In genomic region chr2:100882645-100883613, GRCh38 we compare ENCODE assay signal across 10 cellular contexts.
A peak's percentile ranks its signal among the peaks of the same experiment; 100 is the strongest.
DNase-seq lines count a peak whose midpoint lies in the region; ATAC-seq, FAIRE-seq and TF ChIP-seq lines count a peak whose summit lies in the region.
"Had no signal": no experiment of that assay in that cellular context is flagged by ENCODE, and none has a peak within 500 bp of the region (broad histone marks: within the 10 kb centered on the region; RNA-seq: fewer than 3 reads in every experiment).

No MANE protein-coding gene starts in this region.

- TF ChIP-seq CTCF in astrocyte (IDR thresholded peaks at IDR 0.05; ENCODE audit: insufficient read depth, low read depth, low read length), result no peak
- no peak for TF ChIP-seq CTCF in dorsolateral prefrontal cortex (IDR thresholded peaks at IDR 0.05 in 54 of 56, conservative IDR thresholded peaks at IDR 0.05 in 2 of 56; ENCODE audit: low read depth in 1 of 56, partially characterized antibody in 56 of 56)

- no peaks in the 10 kb centered on the region for H3K79me2 ChIP-seq in astrocyte (ENCODE audit: insufficient read depth, low read length)

- H3K9me3 ChIP-seq in astrocyte (ENCODE audit: insufficient read depth, low read depth, low read length), result no peaks in the 10 kb centered on the region
- H3K9me3 ChIP-seq in mesenchymal stem cell (ENCODE audit: control insufficient read depth, low read length), result no peaks in the 10 kb centered on the region

- H3K27ac Mint-ChIP-seq in astrocyte (ENCODE audit: unreplicated experiment), result no peak overlapping the region
- H3K27ac Mint-ChIP-seq: activated B cell treated with CpG ODN at 0.5 μM for 24 hours had no signal

- WGBS in mesenchymal stem cell, result 89% methylated on average over 11 of the region's 11 CpGs

- peaks cover 7% of the 10 kb centered on the region for H3K4me1 Mint-ChIP-seq in astrocyte (ENCODE audit: low read depth, unreplicated experiment)
- H3K4me1 Mint-ChIP-seq: activated B cell treated with CpG ODN at 0.5 μM for 24 hours had no signal

- H3K27ac ChIP-seq in astrocyte (ENCODE audit: low read depth, low read length), result no peak overlapping the region
- no peak overlapping the region for H3K27ac ChIP-seq in mesenchymal stem cell (ENCODE audit: low read length, poor library complexity, severe bottlenecking)
- H3K27ac ChIP-seq in dorsolateral prefrontal cortex, result no peak overlapping the region
- no peak overlapping the region for H3K27ac ChIP-seq in caudate nucleus (ENCODE audit: low read depth, low read length)

- H3K4me2 ChIP-seq in astrocyte (ENCODE audit: low read length), result no peak overlapping the region
- no peak overlapping the region for H3K4me2 ChIP-seq in mesenchymal stem cell (ENCODE audit: low read length, poor library complexity, severe bottlenecking)

- H3K4me3 ChIP-seq in astrocyte (ENCODE audit: insufficient read depth, low read depth, low read length) (no peak overlapping the region), mesenchymal stem cell (ENCODE audit: insufficient read depth in 1 of 2, low read depth in 1 of 2, low read length in 2 of 2) (no peak overlapping the region), dorsolateral prefrontal cortex (no peak overlapping the region)

- H2BK5ac ChIP-seq in mesenchymal stem cell (ENCODE audit: low read depth, low read length, poor library complexity, severe bottlenecking), result no peak overlapping the region

- FAIRE-seq in astrocyte (lab: Jason Lieb, UNC), result no peak

- no peak overlapping the region for H4K91ac ChIP-seq in mesenchymal stem cell (ENCODE audit: low read length)

- H3K36me3 ChIP-seq in astrocyte (ENCODE audit: insufficient read depth, low read length), result no peaks in the 10 kb centered on the region
- H3K36me3 ChIP-seq in mesenchymal stem cell (ENCODE audit: control insufficient read depth in 1 of 2, insufficient read depth in 2 of 2, low read depth in 1 of 2, low read length in 2 of 2), result no peaks in the 10 kb centered on the region

- H2AK5ac ChIP-seq in mesenchymal stem cell (ENCODE audit: low read length, severe bottlenecking), result no peak overlapping the region

- H2AFZ ChIP-seq in astrocyte (ENCODE audit: low read depth, low read length) (no peak overlapping the region), mesenchymal stem cell (ENCODE audit: low read depth, low read length) (no peak overlapping the region)

- peaks cover 13% of the 10 kb centered on the region for H4K20me1 ChIP-seq in astrocyte (ENCODE audit: insufficient read depth, low read length)

- peak overlapping the region in 1 of 2 experiments; percentile 55 for H3K4ac ChIP-seq in mesenchymal stem cell (ENCODE audit: low read depth in 1 of 2, low read length in 2 of 2)

- H3K79me1 ChIP-seq in mesenchymal stem cell (replicated peaks; ENCODE audit: low read length, poor library complexity, severe bottlenecking), result no peaks in the 10 kb centered on the region

- no peak overlapping the region for H3K9ac ChIP-seq in astrocyte (ENCODE audit: low read length)
- no peak overlapping the region for H3K9ac ChIP-seq in mesenchymal stem cell (ENCODE audit: low read length)

- H4K8ac ChIP-seq in mesenchymal stem cell (ENCODE audit: low read length), result peak overlapping the region; percentile 66

- no peak overlapping the region for H2BK15ac ChIP-seq in mesenchymal stem cell (ENCODE audit: low read depth, poor library complexity, severe bottlenecking)

- no peaks in the 10 kb centered on the region for H3K36me3 Mint-ChIP-seq in astrocyte (ENCODE audit: low read depth, unreplicated experiment)

- intact Hi-C loops in dorsolateral prefrontal cortex (cut with DNase I), result no loop called here

- peak; percentile 69 for ATAC-seq in HG02852 (IDR thresholded peaks at IDR 0.05; ENCODE audit: unreplicated experiment)
- no peak for ATAC-seq in HG03135 (IDR thresholded peaks at IDR 0.05; ENCODE audit: unreplicated experiment)

- H3K14ac ChIP-seq in mesenchymal stem cell (ENCODE audit: low read length in 2 of 2), result peak overlapping the region in 1 of 2 experiments; percentile 53

- no peaks in the 10 kb centered on the region for H3K9me3 Mint-ChIP-seq in astrocyte (ENCODE audit: unreplicated experiment)
- H3K9me3 Mint-ChIP-seq: activated B cell treated with CpG ODN at 0.5 μM for 24 hours had no signal

- H3K18ac ChIP-seq in mesenchymal stem cell (ENCODE audit: low read depth in 1 of 2, low read length in 2 of 2), result peak overlapping the region in 1 of 2 experiments; percentile 70

- H2BK12ac ChIP-seq in mesenchymal stem cell (ENCODE audit: low read length in 2 of 2), result peak overlapping the region in 1 of 2 experiments; percentile 85

- H3K4me3 Mint-ChIP-seq in astrocyte (ENCODE audit: unreplicated experiment), result no peak overlapping the region
- H3K4me3 Mint-ChIP-seq: activated B cell treated with CpG ODN at 0.5 μM for 24 hours had no signal

- peak; percentile 29 for DNase-seq in EL
- peak; percentile 66 for DNase-seq in astrocyte (ENCODE audit: low read depth)
- DNase-seq in mesenchymal stem cell, result no peak
- no peak for DNase-seq in dorsolateral prefrontal cortex
- no peak for DNase-seq in NCI-H1694 treated with DMSO at 0.1 percent for 48 hours (lab: John Stamatoyannopoulos, UW)
- DNase-seq in caudate nucleus (lab: John Stamatoyannopoulos, UW), result no peak
- DNase-seq: activated B cell treated with CpG ODN at 0.5 μM for 24 hours, head of caudate nucleus had no signal

- H3K4me1 ChIP-seq in astrocyte (ENCODE audit: insufficient read depth, low read length), result peaks cover 29% of the 10 kb centered on the region
- peaks cover 9% of the 10 kb centered on the region for H3K4me1 ChIP-seq in mesenchymal stem cell (ENCODE audit: control insufficient read depth, insufficient read depth, low read depth, low read length)

- H3K23ac ChIP-seq in mesenchymal stem cell (ENCODE audit: low read length in 2 of 2), result no peak overlapping the region

- H3K27me3 ChIP-seq in astrocyte (ENCODE audit: insufficient read depth, low read length) (no peaks in the 10 kb centered on the region), mesenchymal stem cell (ENCODE audit: control insufficient read depth in 1 of 2, insufficient read depth in 1 of 2, low read length in 2 of 2) (no peaks in the 10 kb centered on the region), dorsolateral prefrontal cortex (no peaks in the 10 kb centered on the region)

- peaks cover 6% of the 10 kb centered on the region for H3K27me3 Mint-ChIP-seq in astrocyte (ENCODE audit: low read depth, unreplicated experiment)

- no peak overlapping the region for H2BK120ac ChIP-seq in mesenchymal stem cell (ENCODE audit: low read depth, low read length)

Comparison
In these comparisons a context has a peak if more than half of its experiments do, and no peak if none do; other contexts are left out.
1. DNase-seq: peak in EL (single experiment) and astrocyte (single experiment); none in mesenchymal stem cell (single experiment), dorsolateral prefrontal cortex (0 of 10), NCI-H1694 treated with DMSO at 0.1 percent for 48 hours (single experiment) and caudate nucleus (0 of 61).